In the genomic region with DNA sequence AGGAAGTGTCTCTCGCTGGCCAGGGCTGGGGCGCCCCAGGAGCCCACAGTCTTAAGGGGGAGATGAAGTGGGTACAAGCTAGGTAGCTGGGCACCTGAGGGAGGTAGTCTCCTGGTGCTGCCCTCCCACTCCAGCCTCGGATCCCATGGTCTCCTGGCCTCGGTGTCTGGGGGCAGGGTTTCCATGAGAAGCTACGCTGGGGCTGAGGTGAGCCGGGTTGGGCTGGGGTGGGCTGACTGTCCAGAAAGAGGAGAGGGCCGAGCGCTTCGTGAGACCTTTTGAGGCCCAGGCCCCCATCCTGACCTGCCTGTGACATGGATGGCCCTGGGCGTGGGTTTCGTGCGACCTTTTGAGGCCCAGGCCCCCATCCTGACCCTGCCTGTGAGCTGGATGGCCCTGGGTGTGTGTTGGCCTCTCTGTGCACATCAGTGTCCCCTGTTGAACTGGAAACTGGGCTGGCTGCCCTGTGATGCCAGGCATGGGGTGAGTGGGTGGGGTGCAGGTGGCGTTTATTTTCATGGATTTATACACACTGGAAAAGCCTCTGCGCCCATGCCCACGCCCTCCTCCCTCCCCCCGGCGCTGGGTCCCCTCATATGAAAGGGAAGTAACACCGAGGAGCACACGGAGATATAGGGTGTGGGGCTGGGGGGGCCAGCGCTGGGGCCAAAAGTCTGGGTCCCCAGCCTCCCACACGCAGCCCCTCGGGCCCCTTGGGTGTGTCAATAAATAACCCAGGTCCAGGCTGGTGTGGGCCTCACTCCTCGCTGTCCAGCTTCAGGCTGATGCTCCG, we compare ENCODE assay signal across 1 cellular context.
TF ChIP-seq lines count a peak whose summit lies in the region.

No MANE protein-coding gene starts in this region.

TF ChIP-seq in K562, 482 proteins besides CTCF, POLR2A, EP300 and RAD21:
- TF ChIP-seq, protein P1, sequence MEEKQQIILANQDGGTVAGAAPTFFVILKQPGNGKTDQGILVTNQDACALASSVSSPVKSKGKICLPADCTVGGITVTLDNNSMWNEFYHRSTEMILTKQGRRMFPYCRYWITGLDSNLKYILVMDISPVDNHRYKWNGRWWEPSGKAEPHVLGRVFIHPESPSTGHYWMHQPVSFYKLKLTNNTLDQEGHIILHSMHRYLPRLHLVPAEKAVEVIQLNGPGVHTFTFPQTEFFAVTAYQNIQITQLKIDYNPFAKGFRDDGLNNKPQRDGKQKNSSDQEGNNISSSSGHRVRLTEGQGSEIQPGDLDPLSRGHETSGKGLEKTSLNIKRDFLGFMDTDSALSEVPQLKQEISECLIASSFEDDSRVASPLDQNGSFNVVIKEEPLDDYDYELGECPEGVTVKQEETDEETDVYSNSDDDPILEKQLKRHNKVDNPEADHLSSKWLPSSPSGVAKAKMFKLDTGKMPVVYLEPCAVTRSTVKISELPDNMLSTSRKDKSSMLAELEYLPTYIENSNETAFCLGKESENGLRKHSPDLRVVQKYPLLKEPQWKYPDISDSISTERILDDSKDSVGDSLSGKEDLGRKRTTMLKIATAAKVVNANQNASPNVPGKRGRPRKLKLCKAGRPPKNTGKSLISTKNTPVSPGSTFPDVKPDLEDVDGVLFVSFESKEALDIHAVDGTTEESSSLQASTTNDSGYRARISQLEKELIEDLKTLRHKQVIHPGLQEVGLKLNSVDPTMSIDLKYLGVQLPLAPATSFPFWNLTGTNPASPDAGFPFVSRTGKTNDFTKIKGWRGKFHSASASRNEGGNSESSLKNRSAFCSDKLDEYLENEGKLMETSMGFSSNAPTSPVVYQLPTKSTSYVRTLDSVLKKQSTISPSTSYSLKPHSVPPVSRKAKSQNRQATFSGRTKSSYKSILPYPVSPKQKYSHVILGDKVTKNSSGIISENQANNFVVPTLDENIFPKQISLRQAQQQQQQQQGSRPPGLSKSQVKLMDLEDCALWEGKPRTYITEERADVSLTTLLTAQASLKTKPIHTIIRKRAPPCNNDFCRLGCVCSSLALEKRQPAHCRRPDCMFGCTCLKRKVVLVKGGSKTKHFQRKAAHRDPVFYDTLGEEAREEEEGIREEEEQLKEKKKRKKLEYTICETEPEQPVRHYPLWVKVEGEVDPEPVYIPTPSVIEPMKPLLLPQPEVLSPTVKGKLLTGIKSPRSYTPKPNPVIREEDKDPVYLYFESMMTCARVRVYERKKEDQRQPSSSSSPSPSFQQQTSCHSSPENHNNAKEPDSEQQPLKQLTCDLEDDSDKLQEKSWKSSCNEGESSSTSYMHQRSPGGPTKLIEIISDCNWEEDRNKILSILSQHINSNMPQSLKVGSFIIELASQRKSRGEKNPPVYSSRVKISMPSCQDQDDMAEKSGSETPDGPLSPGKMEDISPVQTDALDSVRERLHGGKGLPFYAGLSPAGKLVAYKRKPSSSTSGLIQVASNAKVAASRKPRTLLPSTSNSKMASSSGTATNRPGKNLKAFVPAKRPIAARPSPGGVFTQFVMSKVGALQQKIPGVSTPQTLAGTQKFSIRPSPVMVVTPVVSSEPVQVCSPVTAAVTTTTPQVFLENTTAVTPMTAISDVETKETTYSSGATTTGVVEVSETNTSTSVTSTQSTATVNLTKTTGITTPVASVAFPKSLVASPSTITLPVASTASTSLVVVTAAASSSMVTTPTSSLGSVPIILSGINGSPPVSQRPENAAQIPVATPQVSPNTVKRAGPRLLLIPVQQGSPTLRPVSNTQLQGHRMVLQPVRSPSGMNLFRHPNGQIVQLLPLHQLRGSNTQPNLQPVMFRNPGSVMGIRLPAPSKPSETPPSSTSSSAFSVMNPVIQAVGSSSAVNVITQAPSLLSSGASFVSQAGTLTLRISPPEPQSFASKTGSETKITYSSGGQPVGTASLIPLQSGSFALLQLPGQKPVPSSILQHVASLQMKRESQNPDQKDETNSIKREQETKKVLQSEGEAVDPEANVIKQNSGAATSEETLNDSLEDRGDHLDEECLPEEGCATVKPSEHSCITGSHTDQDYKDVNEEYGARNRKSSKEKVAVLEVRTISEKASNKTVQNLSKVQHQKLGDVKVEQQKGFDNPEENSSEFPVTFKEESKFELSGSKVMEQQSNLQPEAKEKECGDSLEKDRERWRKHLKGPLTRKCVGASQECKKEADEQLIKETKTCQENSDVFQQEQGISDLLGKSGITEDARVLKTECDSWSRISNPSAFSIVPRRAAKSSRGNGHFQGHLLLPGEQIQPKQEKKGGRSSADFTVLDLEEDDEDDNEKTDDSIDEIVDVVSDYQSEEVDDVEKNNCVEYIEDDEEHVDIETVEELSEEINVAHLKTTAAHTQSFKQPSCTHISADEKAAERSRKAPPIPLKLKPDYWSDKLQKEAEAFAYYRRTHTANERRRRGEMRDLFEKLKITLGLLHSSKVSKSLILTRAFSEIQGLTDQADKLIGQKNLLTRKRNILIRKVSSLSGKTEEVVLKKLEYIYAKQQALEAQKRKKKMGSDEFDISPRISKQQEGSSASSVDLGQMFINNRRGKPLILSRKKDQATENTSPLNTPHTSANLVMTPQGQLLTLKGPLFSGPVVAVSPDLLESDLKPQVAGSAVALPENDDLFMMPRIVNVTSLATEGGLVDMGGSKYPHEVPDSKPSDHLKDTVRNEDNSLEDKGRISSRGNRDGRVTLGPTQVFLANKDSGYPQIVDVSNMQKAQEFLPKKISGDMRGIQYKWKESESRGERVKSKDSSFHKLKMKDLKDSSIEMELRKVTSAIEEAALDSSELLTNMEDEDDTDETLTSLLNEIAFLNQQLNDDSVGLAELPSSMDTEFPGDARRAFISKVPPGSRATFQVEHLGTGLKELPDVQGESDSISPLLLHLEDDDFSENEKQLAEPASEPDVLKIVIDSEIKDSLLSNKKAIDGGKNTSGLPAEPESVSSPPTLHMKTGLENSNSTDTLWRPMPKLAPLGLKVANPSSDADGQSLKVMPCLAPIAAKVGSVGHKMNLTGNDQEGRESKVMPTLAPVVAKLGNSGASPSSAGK (IDR thresholded peaks at IDR 0.05), result no peak
- TF ChIP-seq RBM22 (IDR thresholded peaks at IDR 0.05; ENCODE audit: low read depth, low read length, poor library complexity, severe bottlenecking), result peak; percentile 37
